22 cellular contexts compared by ENCODE assay signal in genomic region chr9:16363073-16363781, GRCh38.
DNase-seq lines count a peak whose midpoint lies in the region; ATAC-seq and TF ChIP-seq lines count a peak whose summit lies in the region.
"Had no signal": no experiment of that assay in that cellular context is flagged by ENCODE, and none has a peak within 500 bp of the region (broad histone marks: within the 10 kb centered on the region; RNA-seq: fewer than 3 reads in every experiment).

No MANE protein-coding gene starts in this region.

- H3K79me2 ChIP-seq in H9 (ENCODE audit: insufficient read depth, low read length) = no peaks in the 10 kb centered on the region

- H3K27me3 ChIP-seq in H9 (ENCODE audit: insufficient read depth, low read length) (no peaks in the 10 kb centered on the region), IMR-90 (ENCODE audit: control insufficient read depth, insufficient read depth, low read length) (no peaks in the 10 kb centered on the region), gastroesophageal sphincter (no peaks in the 10 kb centered on the region)
- no peaks in the 10 kb centered on the region for H3K27me3 ChIP-seq in CD4-positive, alpha-beta memory T cell (ENCODE audit: insufficient read depth, low read length)

- CTCF ChIA-PET in IMR-90 (lab: Yijun Ruan, JAX) = no interaction called here
- CTCF ChIA-PET in CD4-positive, alpha-beta memory T cell (lab: Charles Lee; ENCODE audit: partially characterized antibody) = no interaction called here

- no peak overlapping the region for H4K8ac ChIP-seq in H9 (replicated peaks; ENCODE audit: insufficient read length, low read depth, low read length)
- no peak overlapping the region for H4K8ac ChIP-seq in IMR-90 (ENCODE audit: low read depth in 2 of 2, low read length in 2 of 2)

- TF ChIP-seq EP300 in gastroesophageal sphincter (IDR thresholded peaks at IDR 0.05) = no peak

- no peaks in the 10 kb centered on the region for H3K23me2 ChIP-seq in H9 (ENCODE audit: insufficient read length, low read depth, low read length, poor library complexity, severe bottlenecking)

- no peaks in the 10 kb centered on the region for H3K9me3 ChIP-seq in H9 (ENCODE audit: control insufficient read depth, low read depth, low read length)
- peaks cover 2% of the 10 kb centered on the region; the same call in 1 of the 2 replicates for H3K9me3 ChIP-seq in IMR-90 (ENCODE audit: control insufficient read depth, insufficient read depth, low read length)
- no peaks in the 10 kb centered on the region for H3K9me3 ChIP-seq in gastroesophageal sphincter
- H3K9me3 ChIP-seq in CD4-positive, alpha-beta memory T cell (ENCODE audit: control insufficient read depth in 1 of 2, low read length in 2 of 2) = no peaks in the 10 kb centered on the region

- in situ Hi-C loops in IMR-90 (cut with MboI; ENCODE audit: low sequenced_read_pairs) = no loop called here

- H3K79me1 ChIP-seq in H9 (ENCODE audit: insufficient read depth, low read depth, low read length, poor library complexity, severe bottlenecking) (no peaks in the 10 kb centered on the region), IMR-90 (ENCODE audit: low read depth in 1 of 2, low read length in 2 of 2) (no peaks in the 10 kb centered on the region)

- no peaks in the 10 kb centered on the region for H3K36me3 ChIP-seq in IMR-90 (ENCODE audit: control insufficient read depth, insufficient read depth, low read length)
- no peaks in the 10 kb centered on the region for H3K36me3 ChIP-seq in gastroesophageal sphincter
- H3K36me3 ChIP-seq in CD4-positive, alpha-beta memory T cell (ENCODE audit: insufficient read depth, low read length) = no peaks in the 10 kb centered on the region

- H3K27ac ChIP-seq in H9 (ENCODE audit: insufficient read length, low read depth, low read length) (no peak overlapping the region), IMR-90 (ENCODE audit: insufficient read depth, low read length) (no peak overlapping the region), gastroesophageal sphincter (peak overlapping the region in 2 of 4 donors; percentile 38 to 42)
- H3K27ac ChIP-seq in CD4-positive, alpha-beta memory T cell (ENCODE audit: low read depth, low read length) = no peak overlapping the region
- H3K27ac ChIP-seq: C4-2B, PC-9 had no signal

- no peak overlapping the region for H3K23ac ChIP-seq in H9 (ENCODE audit: insufficient read length, low read depth, low read length)
- no peak overlapping the region for H3K23ac ChIP-seq in IMR-90 (ENCODE audit: low read depth, low read length)

- peaks cover 4 to 5% (median 5%) of the 10 kb centered on the region in 3 experiments; a peak in 6 of 7 replicates for H3K36me3 Mint-ChIP-seq in H9 (ENCODE audit: insufficient read depth in 1 of 3, low read depth in 3 of 3)
- H3K36me3 Mint-ChIP-seq in mesothelial cell of epicardium = peaks cover 1% of the 10 kb centered on the region
- H3K36me3 Mint-ChIP-seq in CD4-positive, alpha-beta memory T cell = no peaks in the 10 kb centered on the region
- H3K36me3 Mint-ChIP-seq: CD8-positive, alpha-beta memory T cell had no signal

- H2BK120ac ChIP-seq in H9 (ENCODE audit: low read depth, low read length, poor library complexity, severe bottlenecking) (no peak overlapping the region), IMR-90 (ENCODE audit: low read depth, low read length) (0 out of 2 replicates have a peak overlapping the region, but pooled peaks have one; percentile 41)

- BruUV-seq in IMR-90 (replicated peaks; lab: Mats Ljungman, UMichigan) = no TSS peak

- H3K56ac ChIP-seq in H9 (ENCODE audit: insufficient read length, low read depth, low read length) = no peak overlapping the region
- H3K56ac ChIP-seq in IMR-90 (ENCODE audit: extremely low read depth, insufficient read depth, low read length) = no peak overlapping the region

- ATAC-seq in IMR-90 (ENCODE audit: low read depth) = no peak
- peak; percentile 35 for ATAC-seq in gastroesophageal sphincter
- no peak for ATAC-seq in GM18870 (IDR thresholded peaks at IDR 0.05; ENCODE audit: unreplicated experiment)
- no peak for ATAC-seq in left lobe of liver

- H3K4me3 ChIP-seq in IMR-90 (ENCODE audit: insufficient read depth, low read depth, low read length) (no peak overlapping the region), gastroesophageal sphincter (no peak overlapping the region)
- H3K4me3 ChIP-seq in CD4-positive, alpha-beta memory T cell (ENCODE audit: low read length in 2 of 2) = no peak overlapping the region
- H3K4me3 ChIP-seq: PC-9 had no signal

- TF ChIP-seq POLR2A in IMR-90 (IDR thresholded peaks at IDR 0.05; ENCODE audit: low read depth, low read length) = no peak
- no peak for TF ChIP-seq POLR2A in gastroesophageal sphincter (IDR thresholded peaks at IDR 0.05)

- dilution Hi-C loops in IMR-90 (cut with HindIII; ENCODE audit: low sequenced_read_pairs, unreplicated experiment) = no loop called here

- H3K9ac ChIP-seq in H9 (ENCODE audit: extremely low read depth, insufficient read length, low read length) (no peak overlapping the region), IMR-90 (ENCODE audit: low read depth, low read length) (no peak overlapping the region)

- TF ChIP-seq RAD21 in IMR-90 (IDR thresholded peaks at IDR 0.05; ENCODE audit: low read length) = no peak

- H3K4me1 Mint-ChIP-seq in H9 (peaks cover 8 to 9% of the 10 kb centered on the region in 2 experiments), mesothelial cell of epicardium (peaks cover 19% of the 10 kb centered on the region)
- no peaks in the 10 kb centered on the region for H3K4me1 Mint-ChIP-seq in CD4-positive, alpha-beta memory T cell
- H3K4me1 Mint-ChIP-seq: B cell; CD8-positive, alpha-beta memory T cell had no signal

- no peak overlapping the region for H2BK15ac ChIP-seq in H9 (ENCODE audit: low read depth, low read length)
- peak overlapping the region; percentile 23; the same call in 1 of the 3 replicates for H2BK15ac ChIP-seq in IMR-90 (ENCODE audit: low read depth, low read length)

- no peaks in the 10 kb centered on the region; the same call in 1 of the 2 replicates for H3K4me1 ChIP-seq in H9 (ENCODE audit: insufficient read depth, low read length)
- peaks cover 5% of the 10 kb centered on the region for H3K4me1 ChIP-seq in IMR-90 (ENCODE audit: control insufficient read depth, insufficient read depth, low read length)
- H3K4me1 ChIP-seq in gastroesophageal sphincter = no peaks in the 10 kb centered on the region
- H3K4me1 ChIP-seq in CD4-positive, alpha-beta memory T cell (ENCODE audit: insufficient read depth, low read length) = no peaks in the 10 kb centered on the region

- H2AK5ac ChIP-seq in H9 (ENCODE audit: insufficient read length, low read length) (no peak overlapping the region), IMR-90 (ENCODE audit: low read depth, low read length) (no peak overlapping the region)

- H3K9me3 Mint-ChIP-seq in H9 = peaks cover 3 to 9% of the 10 kb centered on the region in 2 experiments; a peak in 3 of 5 replicates
- H3K9me3 Mint-ChIP-seq in mesothelial cell of epicardium = peaks cover 14% of the 10 kb centered on the region
- H3K9me3 Mint-ChIP-seq in CD4-positive, alpha-beta memory T cell = peaks cover 0 to 6% (median 4%) of the 10 kb centered on the region in 8 donors

- intact Hi-C loops in IMR-90 (cut with micrococcal nuclease) = no loop called here
- intact Hi-C loops in CD4-positive, alpha-beta memory T cell (cut with micrococcal nuclease) = no loop called here

- H4K20me1 ChIP-seq in H9 (ENCODE audit: control insufficient read depth, insufficient read depth, insufficient read length) = no peaks in the 10 kb centered on the region
- H4K20me1 ChIP-seq in IMR-90 (ENCODE audit: insufficient read depth, low read length) = no peaks in the 10 kb centered on the region

- DNase-seq in H9 = peak; percentile 10
- DNase-seq in IMR-90 = no peak
- peak in 1 of 2 experiments; percentile 13 for DNase-seq in mesothelial cell of epicardium (ENCODE audit: low spot score in 2 of 2, unreplicated experiment in 2 of 2)
- DNase-seq in activated T-cell treated with anti-CD3 and anti-CD28 coated beads, Interleukin-2, amount 50 U/mL, for 1 hour = no peak
- no peak for DNase-seq in CD4-positive, alpha-beta memory T cell
- DNase-seq in left lobe of liver (ENCODE audit: low spot score) = no peak
- DNase-seq: CD8-positive, alpha-beta memory T cell; DMS79 treated with DMSO at 0.1 percent for 48 hours; GF-D8; Karpas-422; NCI-H1092; NCI-H1417 treated with DMSO at 0.1 percent for 48 hours; NCI-H1694 treated with DMSO at 0.1 percent for 48 hours; NCI-H2081; NCI-H2227 treated with DMSO at 0.1 percent for 48 hours; NCI-H526 treated with DMSO at 0.1 percent for 48 hours; PC-9; SHP77 had no signal

- H2BK20ac ChIP-seq in H9 (ENCODE audit: low read depth, low read length, poor library complexity, severe bottlenecking) = no peak overlapping the region
- no peak overlapping the region for H2BK20ac ChIP-seq in IMR-90 (ENCODE audit: low read depth, low read length)

- POLR2A ChIA-PET in IMR-90 (lab: Charles Lee; ENCODE audit: unreplicated experiment) = interaction anchor here (0.7 kb wide), 1 partner anchor 24 kb away, joined by 3 read pairs; no protein-coding TSS in a partner anchor
- POLR2A ChIA-PET in CD4-positive, alpha-beta memory T cell (lab: Charles Lee; ENCODE audit: partially characterized antibody) = no interaction called here

- H4K5ac ChIP-seq in H9 (ENCODE audit: insufficient read length, low read depth, low read length) (no peak overlapping the region), IMR-90 (ENCODE audit: low read depth, low read length) (no peak overlapping the region)

- H3K4me3 Mint-ChIP-seq in H9 (no peak overlapping the region), mesothelial cell of epicardium (no peak overlapping the region)
- no peak overlapping the region for H3K4me3 Mint-ChIP-seq in CD4-positive, alpha-beta memory T cell
- H3K4me3 Mint-ChIP-seq: B cell; CD8-positive, alpha-beta memory T cell had no signal

- H3K27ac Mint-ChIP-seq in H9 (no peak overlapping the region), mesothelial cell of epicardium (peak overlapping the region; percentile 27)
- no peak overlapping the region for H3K27ac Mint-ChIP-seq in CD4-positive, alpha-beta memory T cell
- H3K27ac Mint-ChIP-seq: B cell; CD8-positive, alpha-beta memory T cell had no signal

- WGBS in H9 (ENCODE audit: extremely low coverage, insufficient read length, low lambda C conversion rate) = no CpG with 5 or more reads among the region's 8 CpGs
- WGBS in IMR-90 (ENCODE audit: extremely low coverage in 2 of 2, insufficient read length in 1 of 2), 2 experiments = 100% methylated on average over 3 of the region's 8 CpGs; no CpG with 5 or more reads in 1 of the 2 experiments
- 76 to 83% methylated on average over 8 of the region's 8 CpGs for WGBS in gastroesophageal sphincter (ENCODE audit: low coverage in 1 of 2), 2 donors

- no peak overlapping the region for H2AK9ac ChIP-seq in IMR-90 (replicated peaks; ENCODE audit: low read depth, low read length, poor library complexity)

- TF ChIP-seq CTCF in H9 (conservative IDR thresholded peaks at IDR 0.05) (no peak), IMR-90 (conservative IDR thresholded peaks at IDR 0.05; ENCODE audit: low read depth, low read length) (no peak), gastroesophageal sphincter (IDR thresholded peaks at IDR 0.05) (no peak), mesothelial cell of epicardium (IDR thresholded peaks at IDR 0.05; ENCODE audit: unreplicated experiment) (no peak)

- no peak overlapping the region for H3K14ac ChIP-seq in H9 (ENCODE audit: insufficient read depth, low read length)
- no peak overlapping the region for H3K14ac ChIP-seq in IMR-90 (replicated peaks; ENCODE audit: low read depth, low read length)

- H4K91ac ChIP-seq in H9 (ENCODE audit: insufficient read length, low read depth, low read length) = no peak overlapping the region
- H4K91ac ChIP-seq in IMR-90 (ENCODE audit: insufficient read depth, low read depth, low read length) = peak overlapping the region; percentile 6; the same call in 1 of the 2 replicates

- peaks cover 11% of the 10 kb centered on the region for H3K9me1 ChIP-seq in IMR-90 (ENCODE audit: insufficient read depth, low read length)

- no peak overlapping the region for H3K4ac ChIP-seq in H9 (ENCODE audit: low read depth, low read length)
- H3K4ac ChIP-seq in IMR-90 (ENCODE audit: low read depth, low read length) = no peak overlapping the region

- H2BK5ac ChIP-seq in H9 (ENCODE audit: insufficient read length, low read length) (no peak overlapping the region), IMR-90 (ENCODE audit: low read depth, low read length, poor library complexity, severe bottlenecking) (no peak overlapping the region)

- H3K18ac ChIP-seq in H9 (ENCODE audit: insufficient read length, low read depth, low read length) (no peak overlapping the region), IMR-90 (ENCODE audit: low read depth, low read length) (no peak overlapping the region)

- H2AFZ ChIP-seq in H9 (ENCODE audit: low read length) = no peak overlapping the region
- no peak overlapping the region for H2AFZ ChIP-seq in IMR-90 (replicated peaks; ENCODE audit: low read length, poor library complexity)
- H2AFZ ChIP-seq: PC-9 had no signal

- H3K4me2 ChIP-seq in H9 (ENCODE audit: insufficient read depth, insufficient read length, low read length) (no peak overlapping the region), IMR-90 (ENCODE audit: low read depth, low read length) (no peak overlapping the region)
- H3K4me2 ChIP-seq: PC-9 had no signal

- H3T11ph ChIP-seq in H9 (ENCODE audit: low read length) = no peak overlapping the region

- H3K27me3 Mint-ChIP-seq in H9 (ENCODE audit: low read depth) (no peaks in the 10 kb centered on the region), mesothelial cell of epicardium (ENCODE audit: low read depth) (no peaks in the 10 kb centered on the region)
- H3K27me3 Mint-ChIP-seq in CD4-positive, alpha-beta memory T cell = no peaks in the 10 kb centered on the region
- H3K27me3 Mint-ChIP-seq: B cell had no signal

- no peak overlapping the region for H2BK12ac ChIP-seq in H9 (ENCODE audit: insufficient read length, low read depth, low read length)
